In genomic region chr6:30725713-30726505, GRCh38 we compare ENCODE assay signal across 1 cellular context.
TF ChIP-seq lines count a peak whose summit lies in the region.

No MANE protein-coding gene starts in this region.

TF ChIP-seq in IMR-90, 13 proteins besides CTCF, POLR2A, EP300 and RAD21 (continued from another document):
- TF ChIP-seq ELK1 (IDR thresholded peaks at IDR 0.05; ENCODE audit: borderline replicate concordance, low read depth, low read length) (no peak), SMC3 (IDR thresholded peaks at IDR 0.05; ENCODE audit: low read depth, low read length) (no peak)
